In the genomic region with DNA sequence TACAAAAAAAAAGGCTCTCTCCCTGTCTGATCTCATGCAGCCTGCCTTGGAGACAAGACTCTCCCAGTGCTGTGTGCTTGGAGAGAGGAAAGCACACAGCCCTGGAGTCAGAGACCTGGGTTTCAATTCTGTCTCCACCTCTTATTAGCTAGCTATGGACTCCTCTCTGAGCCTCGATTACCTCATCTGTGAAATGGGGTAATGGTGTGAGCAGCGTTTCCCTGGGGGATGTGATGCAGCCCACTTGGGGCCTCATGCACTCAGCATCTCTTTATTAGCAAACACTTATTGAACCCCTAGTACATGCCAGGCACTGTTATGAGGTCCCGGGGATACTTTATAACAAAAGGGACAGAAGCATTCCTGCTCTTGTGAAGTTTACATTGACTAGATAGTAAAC, we compare ENCODE assay signal across 25 cellular contexts. TPM values are rescaled to one million over a fixed set of nuclear protein-coding genes. Genes with fewer than 3 reads are reported as not detected.
DNase-seq lines count a peak whose midpoint lies in the region; ATAC-seq, FAIRE-seq and TF ChIP-seq lines count a peak whose summit lies in the region.
"Had no signal": no experiment of that assay in that cellular context is flagged by ENCODE, and none has a peak within 500 bp of the region (broad histone marks: within the 10 kb centered on the region; RNA-seq: fewer than 3 reads in every experiment).

No MANE protein-coding gene starts in this region.

- TF ChIP-seq POLR2A in HepG2 (IDR thresholded peaks at IDR 0.05; ENCODE audit: insufficient read depth in 1 of 2, low read depth in 2 of 2, low read length in 2 of 2) (no peak), right lobe of liver (IDR thresholded peaks at IDR 0.05) (no peak)

- H3K9me3 ChIP-seq in HepG2 (ENCODE audit: low read length), result no peaks in the 10 kb centered on the region
- H3K9me3 ChIP-seq in right lobe of liver, result no peaks in the 10 kb centered on the region
- H3K9me3 ChIP-seq in osteoblast (ENCODE audit: low read depth, low read length), result no peaks in the 10 kb centered on the region
- H3K9me3 ChIP-seq: A549, BE2C, BLaER1 had no signal

- WGBS in HepG2 (ENCODE audit: low lambda C conversion rate), result 95% methylated on average over 3 of the region's 3 CpGs
- WGBS in right lobe of liver (ENCODE audit: insufficient coverage, low coverage, low lambda C conversion rate, missing lambda C conversion rate), result 84% methylated on average over 3 of the region's 3 CpGs

- in situ Hi-C loops in HepG2 (cut with HindIII; ENCODE audit: extremely low pct_ligation_motif_present, low pct_unique_long_range_greater_than_20kb), result no loop called here

- H4K20me1 ChIP-seq in HepG2 (ENCODE audit: insufficient read depth, low read length), result no peaks in the 10 kb centered on the region; the same call in 1 of the 2 replicates
- H4K20me1 ChIP-seq in osteoblast (ENCODE audit: insufficient read depth, low read length), result no peaks in the 10 kb centered on the region
- H4K20me1 ChIP-seq: BLaER1 had no signal

- TF ChIP-seq CTCF in HepG2 (CRISPR knock-in tag; IDR thresholded peaks at IDR 0.05) (no peak), right lobe of liver (IDR thresholded peaks at IDR 0.05) (no peak), osteoblast (IDR thresholded peaks at IDR 0.05; ENCODE audit: extremely low read depth, low read depth, low read length) (no peak)

- no TSS peak for BruUV-seq in HepG2 (replicated peaks; lab: Mats Ljungman, UMichigan)

- H3K4me3 ChIP-seq in HepG2 (replicated peaks in 1 of 3; ENCODE audit: insufficient read depth in 1 of 3, low read depth in 2 of 3, low read length in 3 of 3) (no peak overlapping the region), right lobe of liver (no peak overlapping the region), osteoblast (ENCODE audit: insufficient read depth, low read length) (no peak overlapping the region)
- H3K4me3 ChIP-seq: A549, BLaER1, GM12878 had no signal

- POLR2A ChIA-PET in HepG2 (lab: Yijun Ruan, JAX), result no interaction called here

- no peak for FAIRE-seq in HepG2 (lab: Jason Lieb, UNC)
- FAIRE-seq: A549, GM12878, GM12892, GM18507 had no signal

- ATAC-seq in HepG2 (no peak), right lobe of liver (no peak)
- ATAC-seq: A549, GM12878 had no signal

- H3K27ac ChIP-seq in HepG2 (ENCODE audit: extremely low read length, insufficient read depth, low read length), result no peak overlapping the region
- H3K27ac ChIP-seq in right lobe of liver, result no peak overlapping the region
- H3K27ac ChIP-seq in osteoblast (ENCODE audit: low read depth, low read length), result no peak overlapping the region
- H3K27ac ChIP-seq: 22Rv1, A549, BLaER1 had no signal

- H3K4me1 ChIP-seq in HepG2 (ENCODE audit: insufficient read depth, low read length) (0 out of 2 replicates have a peak, but pooled peaks cover 9% of the 10 kb centered on the region), right lobe of liver (no peaks in the 10 kb centered on the region), osteoblast (ENCODE audit: insufficient read depth, low read length) (no peaks in the 10 kb centered on the region)
- H3K4me1 ChIP-seq: A549, BE2C, BLaER1 had no signal

- no peaks in the 10 kb centered on the region for H3K79me2 ChIP-seq in HepG2 (ENCODE audit: insufficient read depth, low read length)
- H3K79me2 ChIP-seq in osteoblast (ENCODE audit: insufficient read depth, low read length), result no peaks in the 10 kb centered on the region

- no peaks in the 10 kb centered on the region for H3K27me3 ChIP-seq in HepG2 (ENCODE audit: control insufficient read depth in 1 of 2, insufficient read depth in 2 of 2, low read length in 2 of 2)
- no peaks in the 10 kb centered on the region for H3K27me3 ChIP-seq in right lobe of liver
- no peaks in the 10 kb centered on the region for H3K27me3 ChIP-seq in osteoblast (ENCODE audit: insufficient read depth, low read length)
- H3K27me3 ChIP-seq: BLaER1 had no signal

- intact Hi-C loops in HepG2 (cut with micrococcal nuclease; ENCODE audit: unreplicated experiment), result no loop called here
- intact Hi-C loops in right lobe of liver (cut with DNase I), result no loop called here

- H2AFZ ChIP-seq in HepG2 (ENCODE audit: low read length), result no peak overlapping the region
- H2AFZ ChIP-seq in osteoblast (ENCODE audit: low read length), result no peak overlapping the region

- no peak overlapping the region for H3K4me2 ChIP-seq in HepG2 (ENCODE audit: low read depth, low read length)
- H3K4me2 ChIP-seq in osteoblast (ENCODE audit: insufficient read depth, low read length), result no peak overlapping the region
- H3K4me2 ChIP-seq: A549, BLaER1 had no signal

- DNase-seq in HepG2 (ENCODE audit: low spot score) (no peak), right lobe of liver (no peak), osteoblast (ENCODE audit: insufficient read length, low spot score, missing footprints) (peak; percentile 79), GOT3 (lab: John Stamatoyannopoulos, UW) (no peak)
- DNase-seq: BE2C; C1 segment of cervical spinal cord; CD4-positive, alpha-beta memory T cell; CD4-positive, CD25-positive, alpha-beta regulatory T cell; CD8-positive, alpha-beta memory T cell; COR-L47; DMS 273 treated with DMSO at 0.1 percent for 48 hours; DMS153; DMS53; DMS79; DND-41; EL; GDM1 had no signal

- TF ChIP-seq RAD21 in HepG2 (CRISPR knock-in tag; IDR thresholded peaks at IDR 0.05), result no peak

- H3K36me3 ChIP-seq in HepG2 (replicated peaks in 1 of 2; ENCODE audit: control insufficient read depth in 1 of 2, insufficient read depth in 2 of 2, low read length in 2 of 2), result 0 out of 5 replicates have a peak, but pooled peaks cover 1 to 2% of the 10 kb centered on the region in 2 experiments
- peaks cover 0 to 14% (median 6%) of the 10 kb centered on the region in 4 donors for H3K36me3 ChIP-seq in right lobe of liver
- peaks cover 8% of the 10 kb centered on the region for H3K36me3 ChIP-seq in osteoblast (ENCODE audit: insufficient read depth, low read length)

- no peak for TF ChIP-seq EP300 in HepG2 (IDR thresholded peaks at IDR 0.05; ENCODE audit: low read depth in 2 of 2, low read length in 2 of 2)
- TF ChIP-seq EP300 in HepG2 (CRISPR knock-in tag; IDR thresholded peaks at IDR 0.05; ENCODE audit: borderline replicate concordance), result no peak

- CTCF ChIA-PET in HepG2 (lab: Yijun Ruan, JAX; ENCODE audit: low intra/inter-chr PET ratio, low total read pairs), result no interaction called here

- H3K9ac ChIP-seq in HepG2 (ENCODE audit: insufficient read depth, low read depth, low read length), result no peak overlapping the region
- H3K9ac ChIP-seq: BLaER1 had no signal

RNA-seq across cellular contexts. Expression of gene SDS, which starts 12.5 kb away (rescaled TPM):
- total RNA-seq in HepG2 (2016; rRNA removed; fragmentation: Illumina TruSeq; extraction: Trizol), result not detected in 2 replicates
- total RNA-seq in HepG2 (2016; cell fraction: cytosol; rRNA removed; fragmentation: Illumina TruSeq; extraction: Trizol; ENCODE audit: low read depth), result not detected in 2 replicates
- total RNA-seq in HepG2 (2016; cell fraction: insoluble cytoplasmic fraction; rRNA removed; fragmentation: Illumina TruSeq; extraction: Trizol), result not detected in 2 replicates
- total RNA-seq in HepG2 (2016; cell fraction: membrane; rRNA removed; fragmentation: Illumina TruSeq; extraction: Trizol), result not detected in 2 replicates
- not detected in 2 replicates for total RNA-seq in HepG2 (2016; cell fraction: nucleus; rRNA removed; fragmentation: Illumina TruSeq; extraction: Trizol)
- polyA plus RNA-seq in HepG2 (2011; rRNA removed), result not detected in 2 replicates
- polyA plus RNA-seq in HepG2 (2011; cell fraction: cytosol; rRNA removed), result not detected in 2 replicates
- polyA plus RNA-seq in HepG2 (2011; cell fraction: nucleus; rRNA removed), result not detected in 2 replicates
- polyA plus RNA-seq in HepG2 (2012), result not detected in 2 replicates
- not detected in 2 replicates for polyA plus RNA-seq in HepG2 (2016; cell fraction: cytosol; fragmentation: Illumina TruSeq; extraction: Trizol; ENCODE audit: low read depth)
- not detected in 2 replicates for polyA plus RNA-seq in HepG2 (2016; cell fraction: insoluble cytoplasmic fraction; fragmentation: Illumina TruSeq; extraction: Trizol; ENCODE audit: low read depth)
- polyA plus RNA-seq in HepG2 (2016; cell fraction: membrane; fragmentation: Illumina TruSeq; extraction: Trizol; ENCODE audit: low read depth), result not detected in 2 replicates
- polyA plus RNA-seq in HepG2 (2016; cell fraction: nucleus; fragmentation: Illumina TruSeq; extraction: Trizol; ENCODE audit: insufficient read depth, low read depth), result not detected in 2 replicates
- not detected in 2 replicates for polyA minus RNA-seq in HepG2 (2011; rRNA and poly(A)+ RNA removed; ENCODE audit: low replicate concordance)
- not detected in 2 replicates for polyA minus RNA-seq in HepG2 (2011; cell fraction: cytosol; rRNA and poly(A)+ RNA removed)
- not detected in 2 replicates for polyA minus RNA-seq in HepG2 (2011; cell fraction: nucleus; rRNA and poly(A)+ RNA removed)
- 100 to 1,000 TPM; 208 to 722 (median 309) TPM for total RNA-seq in right lobe of liver
- under 0.01 TPM in 1 of 2 replicates, not detected in the other for total RNA-seq in osteoblast
- total RNA-seq: A172; CD4-positive, CD25-positive, alpha-beta regulatory T cell; Daoy had no signal
- polyA plus RNA-seq: CD4-positive, alpha-beta memory T cell; CD4-positive, CD25-positive, alpha-beta regulatory T cell; CD8-positive, alpha-beta memory T cell; GM12878 had no signal

RNA-seq across cellular contexts. Expression of gene SDSL, which starts 31.0 kb away (rescaled TPM):
- total RNA-seq in HepG2 (2016; rRNA removed; fragmentation: Illumina TruSeq; extraction: Trizol), result 1.2 and 1.3 TPM in 2 replicates
- total RNA-seq in HepG2 (2016; cell fraction: cytosol; rRNA removed; fragmentation: Illumina TruSeq; extraction: Trizol; ENCODE audit: low read depth), result 0.79 and 1.7 TPM in 2 replicates
- total RNA-seq in HepG2 (2016; cell fraction: insoluble cytoplasmic fraction; rRNA removed; fragmentation: Illumina TruSeq; extraction: Trizol), result 1.2 and 1.7 TPM in 2 replicates
- total RNA-seq in HepG2 (2016; cell fraction: membrane; rRNA removed; fragmentation: Illumina TruSeq; extraction: Trizol), result 1.1 and 2.0 TPM in 2 replicates
- total RNA-seq in HepG2 (2016; cell fraction: nucleus; rRNA removed; fragmentation: Illumina TruSeq; extraction: Trizol), result 1.4 and 2.0 TPM in 2 replicates
- polyA plus RNA-seq in HepG2 (2011; rRNA removed), result 1.7 and 2.9 TPM in 2 replicates
- polyA plus RNA-seq in HepG2 (2011; cell fraction: cytosol; rRNA removed), result 1.9 and 3.2 TPM in 2 replicates
- polyA plus RNA-seq in HepG2 (2011; cell fraction: nucleus; rRNA removed), result 1.6 and 2.0 TPM in 2 replicates
- polyA plus RNA-seq in HepG2 (2012), result 0.92 and 1.3 TPM in 2 replicates
- 1.1 and 1.5 TPM in 2 replicates for polyA plus RNA-seq in HepG2 (2016; cell fraction: cytosol; fragmentation: Illumina TruSeq; extraction: Trizol; ENCODE audit: low read depth)
- polyA plus RNA-seq in HepG2 (2016; cell fraction: insoluble cytoplasmic fraction; fragmentation: Illumina TruSeq; extraction: Trizol; ENCODE audit: low read depth), result 2.4 and 3.5 TPM in 2 replicates
- polyA plus RNA-seq in HepG2 (2016; cell fraction: membrane; fragmentation: Illumina TruSeq; extraction: Trizol; ENCODE audit: low read depth), result 0.64 and 0.90 TPM in 2 replicates
- polyA plus RNA-seq in HepG2 (2016; cell fraction: nucleus; fragmentation: Illumina TruSeq; extraction: Trizol; ENCODE audit: insufficient read depth, low read depth), result 1.9 and 2.9 TPM in 2 replicates
- polyA minus RNA-seq in HepG2 (2011; rRNA and poly(A)+ RNA removed; ENCODE audit: low replicate concordance), result 1.1 and 6.5 TPM in 2 replicates
- polyA minus RNA-seq in HepG2 (2011; cell fraction: cytosol; rRNA and poly(A)+ RNA removed), result 0.99 and 1.4 TPM in 2 replicates
- 1.5 TPM in 2 replicates for polyA minus RNA-seq in HepG2 (2011; cell fraction: nucleus; rRNA and poly(A)+ RNA removed)
- 10 to 100 TPM; 25.5 to 85.7 (median 32.3) TPM for total RNA-seq in right lobe of liver
- total RNA-seq in osteoblast, result 6.5 TPM in 2 replicates
- total RNA-seq: CD4-positive, CD25-positive, alpha-beta regulatory T cell had no signal
- polyA plus RNA-seq: CD4-positive, alpha-beta memory T cell; CD8-positive, alpha-beta memory T cell had no signal

RNA-seq across cellular contexts. Expression of gene PLBD2, which starts 32.8 kb away (rescaled TPM):
- 5.5 and 8.5 TPM in 2 replicates for total RNA-seq in HepG2 (2016; rRNA removed; fragmentation: Illumina TruSeq; extraction: Trizol)
- 0.81 and 0.88 TPM in 2 replicates for total RNA-seq in HepG2 (2016; cell fraction: cytosol; rRNA removed; fragmentation: Illumina TruSeq; extraction: Trizol; ENCODE audit: low read depth)
- total RNA-seq in HepG2 (2016; cell fraction: insoluble cytoplasmic fraction; rRNA removed; fragmentation: Illumina TruSeq; extraction: Trizol), result 7.0 and 7.8 TPM in 2 replicates
- 2.5 and 3.2 TPM in 2 replicates for total RNA-seq in HepG2 (2016; cell fraction: membrane; rRNA removed; fragmentation: Illumina TruSeq; extraction: Trizol)
- 15.0 and 17.9 TPM in 2 replicates for total RNA-seq in HepG2 (2016; cell fraction: nucleus; rRNA removed; fragmentation: Illumina TruSeq; extraction: Trizol)
- 6.7 and 9.2 TPM in 2 replicates for polyA plus RNA-seq in HepG2 (2011; rRNA removed)
- polyA plus RNA-seq in HepG2 (2011; cell fraction: cytosol; rRNA removed), result 8.0 and 9.7 TPM in 2 replicates
- 11.1 and 13.1 TPM in 2 replicates for polyA plus RNA-seq in HepG2 (2011; cell fraction: nucleus; rRNA removed)
- polyA plus RNA-seq in HepG2 (2012), result 10.7 and 11.6 TPM in 2 replicates
- polyA plus RNA-seq in HepG2 (2016; cell fraction: cytosol; fragmentation: Illumina TruSeq; extraction: Trizol; ENCODE audit: low read depth), result 1.7 and 1.8 TPM in 2 replicates
- polyA plus RNA-seq in HepG2 (2016; cell fraction: insoluble cytoplasmic fraction; fragmentation: Illumina TruSeq; extraction: Trizol; ENCODE audit: low read depth), result 7.6 and 10.5 TPM in 2 replicates
- polyA plus RNA-seq in HepG2 (2016; cell fraction: membrane; fragmentation: Illumina TruSeq; extraction: Trizol; ENCODE audit: low read depth), result 2.6 and 3.9 TPM in 2 replicates
- 33.1 and 37.0 TPM in 2 replicates for polyA plus RNA-seq in HepG2 (2016; cell fraction: nucleus; fragmentation: Illumina TruSeq; extraction: Trizol; ENCODE audit: insufficient read depth, low read depth)
- polyA minus RNA-seq in HepG2 (2011; rRNA and poly(A)+ RNA removed; ENCODE audit: low replicate concordance), result 12.2 and 26.0 TPM in 2 replicates
- polyA minus RNA-seq in HepG2 (2011; cell fraction: cytosol; rRNA and poly(A)+ RNA removed), result 14.8 and 15.8 TPM in 2 replicates
- polyA minus RNA-seq in HepG2 (2011; cell fraction: nucleus; rRNA and poly(A)+ RNA removed), result 5.7 and 7.3 TPM in 2 replicates
- total RNA-seq in right lobe of liver, result 10 to 100 TPM; 18.4 to 34.1 (median 28.8) TPM
- total RNA-seq in osteoblast, result 64.8 and 69.1 TPM in 2 replicates

RNA-seq across cellular contexts. Expression of gene SLC8B1, which starts 56.2 kb away (rescaled TPM):
- total RNA-seq in HepG2 (2016; rRNA removed; fragmentation: Illumina TruSeq; extraction: Trizol) (3.3 and 6.8 TPM in 2 replicates), right lobe of liver (10 to 100 TPM; 12.6 to 32.7 (median 21.5) TPM), osteoblast (16.5 and 19.5 TPM in 2 replicates)
- 1.4 and 1.8 TPM in 2 replicates for total RNA-seq in HepG2 (2016; cell fraction: cytosol; rRNA removed; fragmentation: Illumina TruSeq; extraction: Trizol; ENCODE audit: low read depth)
- total RNA-seq in HepG2 (2016; cell fraction: insoluble cytoplasmic fraction; rRNA removed; fragmentation: Illumina TruSeq; extraction: Trizol), result 3.2 and 8.2 TPM in 2 replicates
- 3.1 TPM in 2 replicates for total RNA-seq in HepG2 (2016; cell fraction: membrane; rRNA removed; fragmentation: Illumina TruSeq; extraction: Trizol)
- total RNA-seq in HepG2 (2016; cell fraction: nucleus; rRNA removed; fragmentation: Illumina TruSeq; extraction: Trizol), result 8.8 and 10.7 TPM in 2 replicates
- polyA plus RNA-seq in HepG2 (2011; rRNA removed), result 8.0 and 10.8 TPM in 2 replicates
- 6.6 and 7.8 TPM in 2 replicates for polyA plus RNA-seq in HepG2 (2011; cell fraction: cytosol; rRNA removed)
- polyA plus RNA-seq in HepG2 (2011; cell fraction: nucleus; rRNA removed), result 20.3 and 24.2 TPM in 2 replicates
- polyA plus RNA-seq in HepG2 (2012), result 3.0 and 3.5 TPM in 2 replicates
- polyA plus RNA-seq in HepG2 (2016; cell fraction: cytosol; fragmentation: Illumina TruSeq; extraction: Trizol; ENCODE audit: low read depth), result 0.63 and 0.74 TPM in 2 replicates
- 3.0 and 3.7 TPM in 2 replicates for polyA plus RNA-seq in HepG2 (2016; cell fraction: insoluble cytoplasmic fraction; fragmentation: Illumina TruSeq; extraction: Trizol; ENCODE audit: low read depth)
- polyA plus RNA-seq in HepG2 (2016; cell fraction: membrane; fragmentation: Illumina TruSeq; extraction: Trizol; ENCODE audit: low read depth), result 1.5 and 2.2 TPM in 2 replicates
- 19.5 and 22.7 TPM in 2 replicates for polyA plus RNA-seq in HepG2 (2016; cell fraction: nucleus; fragmentation: Illumina TruSeq; extraction: Trizol; ENCODE audit: insufficient read depth, low read depth)
- 25.8 and 85.0 TPM in 2 replicates for polyA minus RNA-seq in HepG2 (2011; rRNA and poly(A)+ RNA removed; ENCODE audit: low replicate concordance)
- 5.1 and 6.3 TPM in 2 replicates for polyA minus RNA-seq in HepG2 (2011; cell fraction: cytosol; rRNA and poly(A)+ RNA removed)
- 6.6 and 7.5 TPM in 2 replicates for polyA minus RNA-seq in HepG2 (2011; cell fraction: nucleus; rRNA and poly(A)+ RNA removed)

Comparison
In these comparisons a context has a peak if more than half of its experiments do, and no peak if none do; other contexts are left out.
1. RNA of gene SDS, which starts 12.5 kb away (total RNA-seq): 208 to 722 TPM in right lobe of liver; not detected in HepG2 and under 0.01 TPM in osteoblast; every median in the first group is over 100 times any median in the second.